Comparison of ENCODE assay signal across 23 cellular contexts in the genomic region with DNA sequence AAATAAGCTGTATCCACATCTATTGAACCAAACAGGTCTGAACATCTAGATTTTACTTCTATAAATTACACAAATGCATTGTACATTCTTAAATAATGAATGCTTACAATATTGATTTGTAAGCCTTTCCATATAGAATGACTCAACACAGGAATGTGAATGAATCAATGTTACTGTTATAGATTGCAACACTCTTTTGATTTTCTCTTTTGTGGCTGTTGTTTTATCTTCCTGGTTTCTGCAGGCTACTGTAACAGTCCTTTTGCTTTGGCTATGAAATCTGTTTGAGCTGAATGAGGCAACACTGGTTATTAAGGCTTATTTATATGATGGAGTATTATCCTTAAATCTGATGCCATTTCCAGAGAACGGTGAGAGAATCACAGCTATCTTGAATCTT. TPM values are rescaled to one million over a fixed set of nuclear protein-coding genes. Genes with fewer than 3 reads are reported as not detected.
"Had no signal": no experiment of that assay in that cellular context is flagged by ENCODE, and none has a peak within 500 bp of the region (broad histone marks: within the 10 kb centered on the region; RNA-seq: fewer than 3 reads in every experiment).

No MANE protein-coding gene starts in this region.

- H3K36me3 ChIP-seq: colonic mucosa, gastrocnemius medialis, heart right ventricle, stomach, thoracic aorta, transverse colon had no signal

- H3K4me3 ChIP-seq: colonic mucosa, gastrocnemius medialis, heart right ventricle, mucosa of descending colon, stomach, thoracic aorta, transverse colon had no signal

- H3K27ac ChIP-seq: colonic mucosa, gastrocnemius medialis, heart right ventricle, stomach, thoracic aorta, transverse colon had no signal

- DNase-seq: colonic mucosa; dermis blood vessel endothelial cell; gastrocnemius medialis; heart right ventricle; hypothalamus; islet precursor cell; mucosa of descending colon; naive thymus-derived CD8-positive, alpha-beta T cell; small intestine; stimulated activated CD4-positive, alpha-beta T cell treated with anti-CD3 and anti-CD28 coated beads, Interleukin-12 subunit alpha, Interleukin-12 subunit beta, amount 100 ng/mL, for 4 hours; stimulated activated naive CD4-positive, alpha-beta T cell; stomach; substantia nigra; transverse colon had no signal

- H3K36me3 Mint-ChIP-seq: naive thymus-derived CD8-positive, alpha-beta T cell had no signal

- H3K4me1 ChIP-seq: colonic mucosa, gastrocnemius medialis, heart right ventricle, stomach, transverse colon had no signal

- H3K27me3 ChIP-seq: colonic mucosa, transverse colon had no signal

- ATAC-seq: esophagus mucosa; gastrocnemius medialis; heart right ventricle; left lobe of liver; mucosa of descending colon; naive thymus-derived CD8-positive, alpha-beta T cell had no signal

- H3K4me3 Mint-ChIP-seq: naive thymus-derived CD8-positive, alpha-beta T cell had no signal

- H3K27ac Mint-ChIP-seq: naive thymus-derived CD8-positive, alpha-beta T cell had no signal

- H3K9me3 ChIP-seq: colonic mucosa, gastrocnemius medialis, heart right ventricle, mucosa of descending colon, thoracic aorta, transverse colon had no signal

- FAIRE-seq: endothelial cell of umbilical vein, small intestine had no signal

RNA-seq across cellular contexts. Expression of a gene that starts 49.5 kb away (rescaled TPM):
- total RNA-seq: colonic mucosa; dermis blood vessel endothelial cell; endothelial cell of umbilical vein; esophagus mucosa; fibroblast of lung; gastrocnemius medialis; heart right ventricle; left lobe of liver; mucosa of descending colon; naive thymus-derived CD8-positive, alpha-beta T cell; osteocyte; pulmonary artery endothelial cell; stomach; thoracic aorta; transverse colon; ureter had no signal
- polyA plus RNA-seq: endothelial cell of umbilical vein; fibroblast of lung; heart right ventricle; naive thymus-derived CD8-positive, alpha-beta T cell; neural cell; small intestine; stomach had no signal
